In the genomic region with DNA sequence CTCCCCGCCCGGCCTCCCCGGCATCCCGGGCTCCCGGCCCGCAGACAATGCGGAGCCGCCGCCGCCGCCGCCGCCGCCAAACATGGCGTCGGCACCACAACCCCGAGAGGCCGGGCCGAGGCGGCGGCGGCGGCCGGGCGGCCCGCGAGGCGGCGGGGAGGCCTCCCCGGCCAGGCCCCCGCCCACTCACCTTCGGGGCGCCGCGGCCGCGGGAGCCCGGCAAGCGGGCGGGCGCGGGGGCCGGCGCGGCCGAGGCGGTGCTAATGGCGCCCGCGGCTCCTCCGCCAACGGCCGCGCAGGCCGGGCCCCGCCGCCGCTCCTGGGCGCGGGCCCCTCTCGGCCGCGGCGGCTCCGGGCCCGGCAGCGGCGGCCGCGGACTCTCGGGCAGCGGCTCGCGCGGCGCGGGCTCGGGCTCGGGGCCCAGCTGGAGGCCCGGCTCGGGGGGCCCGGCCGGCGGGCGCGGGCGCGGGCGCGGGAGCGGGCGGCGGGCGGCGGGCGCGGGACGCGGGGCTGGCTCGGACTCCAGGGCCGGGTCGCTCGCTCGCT, we compare ENCODE assay signal across 8 cellular contexts. TPM values are rescaled to one million over a fixed set of nuclear protein-coding genes. Genes with fewer than 3 reads are reported as not detected.
DNase-seq lines count a peak whose midpoint lies in the region; ATAC-seq, FAIRE-seq and TF ChIP-seq lines count a peak whose summit lies in the region.

No MANE protein-coding gene starts in this region.

- H3K9ac ChIP-seq in Karpas-422 (ENCODE audit: low read length), result peak overlapping the region; percentile 99
- H3K9ac ChIP-seq in mucosa of stomach (ENCODE audit: low read length), result peak overlapping the region; percentile 75

- no peaks in the 10 kb centered on the region for H3K27me3 ChIP-seq in Karpas-422 (ENCODE audit: low read length)
- no peaks in the 10 kb centered on the region for H3K27me3 ChIP-seq in mucosa of stomach (ENCODE audit: control insufficient read depth, insufficient read depth, low read length)

- H3K36me3 ChIP-seq in Karpas-422 (ENCODE audit: insufficient read depth, low read length) (peaks cover 22% of the 10 kb centered on the region; the same call in 1 of the 2 replicates), mucosa of stomach (ENCODE audit: control insufficient read depth, insufficient read depth, low read length) (peaks cover 12% of the 10 kb centered on the region)

- H3K4me1 ChIP-seq in Karpas-422 (ENCODE audit: low read length) (peaks cover 35% of the 10 kb centered on the region), mucosa of stomach (ENCODE audit: control insufficient read depth, insufficient read depth, low read length) (peaks cover 22% of the 10 kb centered on the region)

- peaks cover 48% of the 10 kb centered on the region for H3K79me2 ChIP-seq in Karpas-422 (ENCODE audit: low read length)

- H3K9me2 ChIP-seq in Karpas-422 (replicated peaks; ENCODE audit: insufficient read depth, low read length), result no peaks in the 10 kb centered on the region

- ATAC-seq in GM19035 (IDR thresholded peaks at IDR 0.05; ENCODE audit: unreplicated experiment) (no peak), HG02852 (IDR thresholded peaks at IDR 0.05; ENCODE audit: unreplicated experiment) (no peak), HG03469 (IDR thresholded peaks at IDR 0.05; ENCODE audit: unreplicated experiment) (no peak)

- DNase-seq in EL, result peak; percentile 20
- DNase-seq in Karpas-422, result peak; percentile 60
- DNase-seq in cardiac fibroblast (ENCODE audit: low read depth in 2 of 2), result peak in 1 of 2 donors; percentile 32
- DNase-seq in GM12891 (ENCODE audit: insufficient read length, low spot score), result no peak

- H3K4me3 ChIP-seq in Karpas-422 (ENCODE audit: low read length) (peak overlapping the region; percentile 100), cardiac fibroblast (replicated peaks in 1 of 2; ENCODE audit: low read depth in 2 of 2, low read length in 2 of 2) (peak overlapping the region; percentile 59 to 73), mucosa of stomach (ENCODE audit: low read length) (no peak overlapping the region)

- peak overlapping the region; percentile 91 for H3K4me2 ChIP-seq in Karpas-422 (ENCODE audit: low read depth, low read length, poor library complexity, severe bottlenecking)

- H3K27ac ChIP-seq in Karpas-422 (ENCODE audit: low read length), result no peak overlapping the region

- no peak overlapping the region for H2AFZ ChIP-seq in Karpas-422 (ENCODE audit: low read length)

- no peak for TF ChIP-seq CTCF in cardiac fibroblast (IDR thresholded peaks at IDR 0.05; ENCODE audit: low read depth, low read length)

- H4K20me1 ChIP-seq in Karpas-422 (ENCODE audit: insufficient read depth, low read depth, low read length), result peaks cover 42% of the 10 kb centered on the region

- no peak for FAIRE-seq in GM12891 (lab: Jason Lieb, UNC)

- no peak for TF ChIP-seq POLR2A in GM12891 (IDR thresholded peaks at IDR 0.05; ENCODE audit: low read depth, low read length)

- H3K9me3 ChIP-seq in Karpas-422 (ENCODE audit: low read length) (no peaks in the 10 kb centered on the region), mucosa of stomach (ENCODE audit: control insufficient read depth, low read length) (no peaks in the 10 kb centered on the region)

TF ChIP-seq in GM12891, 5 proteins besides CTCF, POLR2A, EP300 and RAD21:
- TF ChIP-seq POLR2AphosphoS5 (IDR thresholded peaks at IDR 0.05; ENCODE audit: low read depth, low read length) (no peak), PAX5 (IDR thresholded peaks at IDR 0.05; ENCODE audit: insufficient read depth, low read length, severe bottlenecking) (no peak), SPI1 (IDR thresholded peaks at IDR 0.05; ENCODE audit: low read depth, low read length) (no peak), TAF1 (IDR thresholded peaks at IDR 0.05; ENCODE audit: low read depth, low read length) (no peak), POU2F2 (IDR thresholded peaks at IDR 0.05; ENCODE audit: low read depth, low read length) (no peak)

RNA-seq across cellular contexts. Expression of gene BRD1, which starts 0.3 kb away (rescaled TPM):
- 16.0 and 27.3 TPM in 2 replicates for total RNA-seq in Karpas-422 (2014; rRNA removed; shearing (Covaris generic); ENCODE audit: low replicate concordance)
- polyA plus RNA-seq in GM12891 (2012; ENCODE audit: low read depth, missing spikeins), result 11.3 TPM

RNA-seq across cellular contexts. Expression of gene ZBED4, which starts 26.3 kb away (rescaled TPM):
- total RNA-seq in Karpas-422 (2014; rRNA removed; shearing (Covaris generic); ENCODE audit: low replicate concordance), result 22.9 and 24.6 TPM in 2 replicates
- polyA plus RNA-seq in GM12891 (2012; ENCODE audit: low read depth, missing spikeins), result 9.5 TPM
